In genomic region chr6:113437571-113437970, GRCh38 we compare ENCODE assay signal across 18 cellular contexts.
DNase-seq lines count a peak whose midpoint lies in the region; ATAC-seq, FAIRE-seq and TF ChIP-seq lines count a peak whose summit lies in the region.
"Had no signal": no experiment of that assay in that cellular context is flagged by ENCODE, and none has a peak within 500 bp of the region (broad histone marks: within the 10 kb centered on the region; RNA-seq: fewer than 3 reads in every experiment).

No MANE protein-coding gene starts in this region.

- no peaks in the 10 kb centered on the region for H3K27me3 ChIP-seq in bronchial epithelial cell (ENCODE audit: control insufficient read depth, insufficient read depth, low read length)

- peak; percentile 7 for DNase-seq in DMS53 (lab: John Stamatoyannopoulos, UW)
- no peak for DNase-seq in DMS53 treated with DMSO at 0.1 percent for 48 hours (lab: John Stamatoyannopoulos, UW; ENCODE audit: unreplicated experiment)
- peak; percentile 42 for DNase-seq in HT1080 (ENCODE audit: low read depth)
- DNase-seq in bronchial epithelial cell (ENCODE audit: low read depth): peak; percentile 18
- DNase-seq in NCI-H226: no peak
- no peak for DNase-seq in NCI-H748 (lab: John Stamatoyannopoulos, UW; ENCODE audit: unreplicated experiment)
- DNase-seq: CD8-positive, alpha-beta T cell; COR-L47; DMS153 had no signal

- no peak for FAIRE-seq in bronchial epithelial cell (lab: Jason Lieb, UNC)
- FAIRE-seq: D721Med, G401.6, GM12891, GM19239, H54, HepG2, HTR-8/SVneo had no signal

- TF ChIP-seq CTCF in bronchial epithelial cell (IDR thresholded peaks at IDR 0.05; ENCODE audit: insufficient read depth, low read length, severe bottlenecking): no peak

- H3K4me3 ChIP-seq in bronchial epithelial cell (ENCODE audit: low read depth, low read length): no peak overlapping the region

- no peaks in the 10 kb centered on the region for H3K36me3 ChIP-seq in bronchial epithelial cell (ENCODE audit: control insufficient read depth, insufficient read depth, low read length)

- ATAC-seq in GM18858 (IDR thresholded peaks at IDR 0.05; ENCODE audit: unreplicated experiment) (no peak), GM21447 (IDR thresholded peaks at IDR 0.05; ENCODE audit: unreplicated experiment) (no peak)
- ATAC-seq: CD8-positive, alpha-beta T cell; HepG2 had no signal

Comparison
In these comparisons a context has a peak if more than half of its experiments do, and no peak if none do; other contexts are left out.
1. DNase-seq: peak in DMS53 (single experiment), HT1080 (single experiment) and bronchial epithelial cell (single experiment); none in DMS53 treated with DMSO at 0.1 percent for 48 hours (single experiment), NCI-H226 (single experiment) and NCI-H748 (single experiment).